In the genomic region with DNA sequence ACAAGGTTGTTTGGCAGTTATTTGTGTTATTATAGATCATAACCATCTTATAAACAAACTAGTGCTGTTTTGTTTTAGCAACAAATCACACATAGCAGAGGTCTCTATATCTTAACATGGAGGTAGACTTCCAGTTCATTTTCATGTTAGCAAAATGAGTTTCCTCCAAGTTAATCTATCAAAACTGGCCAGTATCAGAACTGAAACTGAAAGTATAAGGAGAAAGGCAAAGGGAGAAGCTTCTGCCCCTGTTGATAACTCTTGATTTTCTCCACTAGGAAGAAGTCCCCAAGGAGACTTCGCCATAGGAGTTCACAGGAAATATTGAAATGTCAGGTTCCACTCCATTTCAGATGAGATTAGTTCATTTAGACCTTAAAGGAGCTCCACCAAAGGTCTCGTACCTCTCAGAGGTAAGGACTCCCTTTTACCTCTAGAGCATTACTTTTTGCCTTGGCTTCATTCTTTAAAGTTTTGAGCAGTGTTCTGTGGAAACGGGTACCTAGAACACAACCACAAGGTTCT, we compare ENCODE assay signal across 8 cellular contexts. TPM values are rescaled to one million over a fixed set of nuclear protein-coding genes. Genes with fewer than 3 reads are reported as not detected.
DNase-seq lines count a peak whose midpoint lies in the region; TF ChIP-seq lines count a peak whose summit lies in the region.

No MANE protein-coding gene starts in this region.

- no peaks in the 10 kb centered on the region for H3K4me1 Mint-ChIP-seq in endothelial cell (ENCODE audit: unreplicated experiment)
- peaks cover 3% of the 10 kb centered on the region for H3K4me1 Mint-ChIP-seq in progenitor cell of endocrine pancreas (ENCODE audit: low read depth)

- no peaks in the 10 kb centered on the region for H3K36me3 ChIP-seq in right atrium auricular region

- H3K27ac Mint-ChIP-seq in endothelial cell (ENCODE audit: unreplicated experiment): no peak overlapping the region
- no peak overlapping the region for H3K27ac Mint-ChIP-seq in progenitor cell of endocrine pancreas

- peak overlapping the region; percentile 28 for H3K4me3 Mint-ChIP-seq in endothelial cell (ENCODE audit: unreplicated experiment)
- peak overlapping the region; percentile 78 for H3K4me3 Mint-ChIP-seq in progenitor cell of endocrine pancreas (ENCODE audit: low read depth)

- H3K36me3 Mint-ChIP-seq in endothelial cell (ENCODE audit: low read depth, unreplicated experiment): peaks cover 22% of the 10 kb centered on the region
- peaks cover 27% of the 10 kb centered on the region for H3K36me3 Mint-ChIP-seq in progenitor cell of endocrine pancreas (ENCODE audit: insufficient read depth)

- TF ChIP-seq CTCF in endothelial cell (IDR thresholded peaks at IDR 0.05; ENCODE audit: unreplicated experiment) (no peak), progenitor cell of endocrine pancreas (IDR thresholded peaks at IDR 0.05; ENCODE audit: unreplicated experiment) (no peak), right atrium auricular region (IDR thresholded peaks at IDR 0.05) (no peak)

- H3K27me3 Mint-ChIP-seq in endothelial cell (ENCODE audit: unreplicated experiment) (peaks cover 2% of the 10 kb centered on the region), progenitor cell of endocrine pancreas (no peaks in the 10 kb centered on the region)

- H3K9me3 Mint-ChIP-seq in endothelial cell (ENCODE audit: unreplicated experiment) (peaks cover 4% of the 10 kb centered on the region), progenitor cell of endocrine pancreas (ENCODE audit: low read depth) (peaks cover 7% of the 10 kb centered on the region)

- H3K4me3 ChIP-seq in GM08714 (ENCODE audit: low read length): peak overlapping the region; percentile 49; the same call in 1 of the 2 replicates
- H3K4me3 ChIP-seq in right atrium auricular region: no peak overlapping the region

- H3K27me3 ChIP-seq in right atrium auricular region: no peaks in the 10 kb centered on the region

- H3K27ac ChIP-seq in right atrium auricular region: no peak overlapping the region

- peaks cover 0 to 8% of the 10 kb centered on the region in 2 donors for H3K9me3 ChIP-seq in right atrium auricular region

- peaks cover 0 to 20% of the 10 kb centered on the region in 2 donors for H3K4me1 ChIP-seq in right atrium auricular region

- DNase-seq in OCI-M1 (lab: John Stamatoyannopoulos, UW): peak; percentile 90
- DNase-seq in endothelial cell (ENCODE audit: low spot score): no peak
- DNase-seq in progenitor cell of endocrine pancreas (ENCODE audit: low spot score, unreplicated experiment): no peak
- no peak for DNase-seq in NCI-H1048 (lab: John Stamatoyannopoulos, UW)
- no peak for DNase-seq in right atrium auricular region (ENCODE audit: low spot score)
- DNase-seq in NCI-H2227 treated with DMSO at 0.1 percent for 48 hours (lab: John Stamatoyannopoulos, UW): no peak
- no peak for DNase-seq in midbrain (lab: John Stamatoyannopoulos, UW)

RNA-seq across cellular contexts. Expression of a gene that starts 1.1 kb away (rescaled TPM):
- total RNA-seq in endothelial cell (ENCODE audit: unreplicated experiment): 15.7 TPM
- total RNA-seq in progenitor cell of endocrine pancreas: 31.3 and 31.4 TPM in 2 replicates
- total RNA-seq in right atrium auricular region: 10 to 100 TPM; 26.4 to 32.4 TPM

RNA-seq across cellular contexts. Expression of a gene that starts 1.4 kb away (rescaled TPM):
- 22.0 TPM for total RNA-seq in endothelial cell (ENCODE audit: unreplicated experiment)
- 76.7 and 86.4 TPM in 2 replicates for total RNA-seq in progenitor cell of endocrine pancreas
- 10 to 100 TPM; 11.3 to 15.6 TPM for total RNA-seq in right atrium auricular region

RNA-seq across cellular contexts. Expression of a gene that starts 31.0 kb away (rescaled TPM):
- 75.7 TPM for total RNA-seq in endothelial cell (ENCODE audit: unreplicated experiment)
- total RNA-seq in progenitor cell of endocrine pancreas: 109 and 117 TPM in 2 replicates
- total RNA-seq in right atrium auricular region: 10 to 100 TPM; 14.9 to 34.9 TPM

RNA-seq across cellular contexts. Expression of a gene that starts 39.0 kb away (rescaled TPM):
- total RNA-seq in endothelial cell (ENCODE audit: unreplicated experiment) (88.7 TPM), progenitor cell of endocrine pancreas (86.9 and 94.0 TPM in 2 replicates), right atrium auricular region (10 to 100 TPM; 51.4 to 54.8 TPM)

RNA-seq across cellular contexts. Expression of a gene that starts 48.0 kb away (rescaled TPM):
- not detected for total RNA-seq in endothelial cell (ENCODE audit: unreplicated experiment)
- total RNA-seq in progenitor cell of endocrine pancreas: 0.22 TPM in 2 replicates
- total RNA-seq in right atrium auricular region: 10 to 100 TPM in 1 of 2 donors, under 1 TPM in 1; 0.44 to 16.9 TPM
